Comparison of ENCODE assay signal across 8 cellular contexts in the genomic region with DNA sequence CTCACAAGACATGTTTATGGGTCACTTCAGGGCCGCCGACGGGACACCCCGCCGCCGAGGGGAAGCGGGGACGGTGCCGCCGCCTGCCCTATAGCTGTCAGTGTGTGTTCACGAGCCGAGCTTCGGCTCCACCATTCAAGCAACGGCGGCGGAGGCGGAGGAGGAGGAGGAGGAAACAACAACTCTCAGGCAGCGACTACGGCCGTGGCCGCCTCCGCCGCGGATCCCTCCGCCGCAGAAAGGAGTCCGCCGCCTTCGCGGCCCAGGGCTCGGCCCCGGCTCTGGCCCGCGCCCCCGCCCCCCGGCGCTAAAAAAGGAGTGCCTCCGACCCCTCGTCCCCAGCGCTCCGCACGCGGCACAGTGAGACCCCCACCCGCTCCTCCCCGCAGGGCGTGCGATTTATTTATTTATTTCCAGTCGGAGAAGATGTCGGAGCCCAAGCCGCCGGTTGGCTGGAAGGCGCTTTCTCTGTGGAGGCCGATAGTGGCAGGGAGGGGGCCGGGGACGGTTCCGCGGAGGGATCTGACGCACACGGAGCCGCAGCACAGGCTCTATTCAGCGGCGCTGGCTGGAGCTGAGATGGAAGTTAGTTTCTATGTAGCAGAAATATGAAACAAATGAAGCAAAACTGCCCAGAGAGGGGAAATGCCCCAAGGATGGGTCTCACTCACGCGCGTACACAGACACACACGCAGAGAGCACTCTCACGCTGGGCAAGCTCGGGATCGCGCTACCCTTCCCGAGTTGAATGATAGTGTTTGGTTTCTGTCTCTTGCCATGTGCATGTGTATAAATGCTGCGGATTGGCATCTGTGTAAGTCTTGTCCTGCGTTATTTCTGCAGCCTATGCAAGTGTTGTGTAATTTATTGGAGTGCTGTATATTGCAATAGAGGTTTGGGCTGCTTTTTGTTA. TPM values are rescaled to one million over a fixed set of nuclear protein-coding genes. Genes with fewer than 3 reads are reported as not detected.
DNase-seq lines count a peak whose midpoint lies in the region; ATAC-seq and TF ChIP-seq lines count a peak whose summit lies in the region.

Gene PHIP (minus strand): TSS at position 198 of the 913 bp plus-strand sequence. CDS start 186 bp downstream, at position 12.

- H3K36me3 ChIP-seq in psoas muscle (ENCODE audit: insufficient read depth in 1 of 2, low read depth in 1 of 2) = no peaks in the 10 kb centered on the region
- no peaks in the 10 kb centered on the region for H3K36me3 ChIP-seq in urinary bladder (ENCODE audit: insufficient read depth)

- peak; percentile 88 to 93 for DNase-seq in NCI-H187 (lab: John Stamatoyannopoulos, UW)
- peak; percentile 84 to 88 (median 85) for DNase-seq in T-helper 17 cell
- DNase-seq in amygdala (lab: John Stamatoyannopoulos, UW) = peak; percentile 64 to 100 (median 90)
- peak; percentile 96 for DNase-seq in left ventricle myocardium superior
- DNase-seq in psoas muscle = peak; percentile 94 to 97

- no peak for TF ChIP-seq CTCF in psoas muscle (IDR thresholded peaks at IDR 0.05)

- H3K27me3 ChIP-seq in psoas muscle (ENCODE audit: insufficient read depth in 3 of 3, low read length in 2 of 3) = no peaks in the 10 kb centered on the region

- whole genome bisulfite sequencing in psoas muscle, 3 donors = 0 to 1% (median 0%) methylated on average over 59 to 73 of the region's 73 CpGs
- WGBS in urinary bladder = under 1% methylated on average over 73 of the region's 73 CpGs

- peak within 1 kb of the TSS; percentile 96 for H3K4me3 Mint-ChIP-seq in T-helper 17 cell

- intact Hi-C loops in left ventricle myocardium superior (cut with micrococcal nuclease) = loop anchor here (5.0 to 10.0 kb wide), 3 partner anchors 114 to 469 kb away; partner anchors contain the start of gene HMGN3
- intact Hi-C loops in psoas muscle (cut with DNase I) = loop anchor here (2.0 to 10.0 kb wide), 4 partner anchors 154 to 466 kb away; partner anchors contain the start of gene HMGN3 (in 1 of the 2)

- H3K27me3 Mint-ChIP-seq in T-helper 17 cell = peaks cover 6% of the 10 kb centered on the region

- ATAC-seq in GM18502 (IDR thresholded peaks at IDR 0.05; ENCODE audit: poor library complexity, unreplicated experiment) (peak; percentile 72), HG02943 (IDR thresholded peaks at IDR 0.05; ENCODE audit: low read depth, unreplicated experiment) (peak; percentile 72), T-helper 17 cell (peak; percentile 84), left ventricle myocardium superior (peak; percentile 94), psoas muscle (peak; percentile 88 to 92 (median 90))

- no peaks in the 10 kb centered on the region for H3K36me3 Mint-ChIP-seq in T-helper 17 cell (ENCODE audit: low read depth)

- H3K9me3 ChIP-seq in T-helper 17 cell (ENCODE audit: control insufficient read depth, low read length, poor library complexity, severe bottlenecking) (no peaks in the 10 kb centered on the region), psoas muscle (no peaks in the 10 kb centered on the region)

- H3K27ac Mint-ChIP-seq in T-helper 17 cell = peak within 1 kb of the TSS; percentile 95

- H3K4me1 Mint-ChIP-seq in T-helper 17 cell = peaks cover 14% of the 10 kb centered on the region

- peaks cover 26% of the 10 kb centered on the region for H3K4me1 ChIP-seq in psoas muscle
- no peaks in the 10 kb centered on the region for H3K4me1 ChIP-seq in urinary bladder (ENCODE audit: insufficient read depth)

- H3K4me3 ChIP-seq in psoas muscle (peak within 1 kb of the TSS; percentile 89), urinary bladder (ENCODE audit: low read depth, low read length) (peak within 1 kb of the TSS; percentile 100)

- peak within 1 kb of the TSS; percentile 97 for H3K27ac ChIP-seq in psoas muscle
- peak within 1 kb of the TSS; percentile 99 for H3K27ac ChIP-seq in urinary bladder (ENCODE audit: low read depth)

RNA-seq across cellular contexts. Expression of gene PHIP, which starts in this region (rescaled TPM):
- 10 to 100 TPM; 42.5 to 44.4 TPM for total RNA-seq in T-helper 17 cell
- total RNA-seq in left ventricle myocardium superior = 17.3 TPM
- total RNA-seq in psoas muscle = 10 to 100 TPM; 12.1 to 15.3 (median 13.5) TPM
- polyA plus RNA-seq in psoas muscle = 1 to 10 TPM; 3.1 to 5.7 (median 3.7) TPM
- total RNA-seq in urinary bladder = 89.9 TPM
- polyA plus RNA-seq in urinary bladder = 11.1 TPM

Comparison
In these comparisons a context has a peak if more than half of its experiments do, and no peak if none do; other contexts are left out.
1. Peak in every context shown above with its lines: DNase-seq, ATAC-seq, H3K4me3 ChIP-seq and H3K27ac ChIP-seq.